1 cellular context compared by ENCODE assay signal in genomic region chr5:132807163-132807838, GRCh38.
TF ChIP-seq lines count a peak whose summit lies in the region.

No MANE protein-coding gene starts in this region.

TF ChIP-seq in H1, 55 proteins besides CTCF, POLR2A, EP300 and RAD21:
- TF ChIP-seq YY1 (IDR thresholded peaks at IDR 0.05; ENCODE audit: low read depth, low read length) (0 out of 2 replicates have a peak, but pooled peaks have one; percentile 29), ZNF274 (IDR thresholded peaks at IDR 0.05; ENCODE audit: borderline replicate concordance, extremely low read depth, low read length) (no peak), TBP (IDR thresholded peaks at IDR 0.05; ENCODE audit: low read depth, low read length) (no peak), PHF8 (conservative IDR thresholded peaks at IDR 0.05; ENCODE audit: low read depth, low read length) (no peak), RNF2 (IDR thresholded peaks at IDR 0.05; ENCODE audit: borderline replicate concordance, low read depth, low read length, missing control alignments, poor library complexity, severe bottlenecking) (no peak)
